Comparison of ENCODE assay signal across 21 cellular contexts in genomic region chr11:76808996-76809395, GRCh38. TPM values are rescaled to one million over a fixed set of nuclear protein-coding genes. Genes with fewer than 3 reads are reported as not detected.
DNase-seq lines count a peak whose midpoint lies in the region; ATAC-seq lines count a peak whose summit lies in the region.
"Had no signal": no experiment of that assay in that cellular context is flagged by ENCODE, and none has a peak within 500 bp of the region (broad histone marks: within the 10 kb centered on the region; RNA-seq: fewer than 3 reads in every experiment).

No MANE protein-coding gene starts in this region.

- H3K27me3 Mint-ChIP-seq in activated T-helper 2 cell treated with anti-CD3 and anti-CD28 coated beads, Interferon-gamma antibody, Interleukin-2, Interleukin-4, amounts not matched to agents 10 μg/mL and 5 μg/mL and 100 μg/mL, durations not matched to agents 14 hours and 24 hours and 36 hours (ENCODE audit: low read depth) = peaks cover 2% of the 10 kb centered on the region

- peaks cover 4% of the 10 kb centered on the region for H3K9me3 Mint-ChIP-seq in activated T-helper 2 cell treated with anti-CD3 and anti-CD28 coated beads, Interferon-gamma antibody, Interleukin-2, Interleukin-4, amounts not matched to agents 10 μg/mL and 5 μg/mL and 100 μg/mL, durations not matched to agents 14 hours and 24 hours and 36 hours

- H3K27ac Mint-ChIP-seq in activated T-helper 2 cell treated with anti-CD3 and anti-CD28 coated beads, Interferon-gamma antibody, Interleukin-2, Interleukin-4, amounts not matched to agents 10 μg/mL and 5 μg/mL and 100 μg/mL, durations not matched to agents 14 hours and 24 hours and 36 hours = no peak overlapping the region
- H3K27ac Mint-ChIP-seq: GM23338 had no signal

- intact Hi-C loops in activated T-helper 2 cell treated with anti-CD3 and anti-CD28 coated beads, Interferon-gamma antibody, Interleukin-2, Interleukin-4, amounts not matched to agents 10 μg/mL and 5 μg/mL and 100 μg/mL, durations not matched to agents 14 hours and 24 hours and 36 hours (cut with micrococcal nuclease) = loop anchor here (2.0 to 10.0 kb wide), 4 partner anchors 53 to 434 kb away; partner anchors contain the start of genes ACER3 and EMSY

- no peaks in the 10 kb centered on the region for H3K36me3 Mint-ChIP-seq in activated T-helper 2 cell treated with anti-CD3 and anti-CD28 coated beads, Interferon-gamma antibody, Interleukin-2, Interleukin-4, amounts not matched to agents 10 μg/mL and 5 μg/mL and 100 μg/mL, durations not matched to agents 14 hours and 24 hours and 36 hours (ENCODE audit: low read depth)
- H3K36me3 Mint-ChIP-seq: CD4-positive, CD25-positive, alpha-beta regulatory T cell had no signal

- ATAC-seq in GM19328 (IDR thresholded peaks at IDR 0.05; ENCODE audit: unreplicated experiment) = no peak
- ATAC-seq: GM23338, K562, PC-3 had no signal

- H3K4me1 Mint-ChIP-seq in activated T-helper 2 cell treated with anti-CD3 and anti-CD28 coated beads, Interferon-gamma antibody, Interleukin-2, Interleukin-4, amounts not matched to agents 10 μg/mL and 5 μg/mL and 100 μg/mL, durations not matched to agents 14 hours and 24 hours and 36 hours (ENCODE audit: low read depth) = peaks cover 24% of the 10 kb centered on the region

- peak; percentile 53 for DNase-seq in activated CD8-positive, alpha-beta memory T cell treated with anti-CD3 and anti-CD28 coated beads for 24 hours
- DNase-seq in activated CD8-positive, alpha-beta memory T cell treated with anti-CD3 and anti-CD28 coated beads, Interleukin-2, amount 50 U/mL, for 4 hours = no peak
- peak; percentile 6 for DNase-seq in activated T-helper 2 cell treated with anti-CD3 and anti-CD28 coated beads, Interferon-gamma antibody, Interleukin-2, Interleukin-4, amounts not matched to agents 10 μg/mL and 5 μg/mL and 100 μg/mL, durations not matched to agents 14 hours and 24 hours and 36 hours (ENCODE audit: low spot score)
- DNase-seq in mesenteric fat pad (ENCODE audit: low spot score) (peak; percentile 77), ureter (ENCODE audit: low spot score) (peak; percentile 37), SIG-M5 (lab: John Stamatoyannopoulos, UW) (no peak)
- DNase-seq: CD4-positive, CD25-positive, alpha-beta regulatory T cell; DMS153; H9; Kasumi-1; NCI-H1092 treated with DMSO at 0.1 percent for 48 hours; NCI-H1436; NCI-H187; NCI-H524; NCI-H82; NK-92 treated with Interleukin-12 subunit alpha and Interleukin-12 subunit beta, amount 100 ng/mL, for 24 hours; PC-3; SJCRH30 had no signal

- no peak overlapping the region for H3K4me3 Mint-ChIP-seq in activated T-helper 2 cell treated with anti-CD3 and anti-CD28 coated beads, Interferon-gamma antibody, Interleukin-2, Interleukin-4, amounts not matched to agents 10 μg/mL and 5 μg/mL and 100 μg/mL, durations not matched to agents 14 hours and 24 hours and 36 hours (ENCODE audit: low read depth)
- H3K4me3 Mint-ChIP-seq: CD4-positive, CD25-positive, alpha-beta regulatory T cell; GM23338; H9 had no signal

RNA-seq across cellular contexts. Expression of gene TSKU, which starts 25.8 kb away (rescaled TPM):
- total RNA-seq in activated T-helper 2 cell treated with anti-CD3 and anti-CD28 coated beads, Interferon-gamma antibody, Interleukin-2, Interleukin-4, amounts not matched to agents 10 μg/mL and 5 μg/mL and 100 μg/mL, durations not matched to agents 14 hours and 24 hours and 36 hours = 13.7 and 15.3 TPM in 2 replicates
- 185 TPM for total RNA-seq in mesenteric fat pad
- total RNA-seq in ureter = 79.5 TPM
- total RNA-seq: CD4-positive, CD25-positive, alpha-beta regulatory T cell had no signal

RNA-seq across cellular contexts. Expression of gene ACER3, which starts 51.7 kb away (rescaled TPM):
- 15.4 and 15.6 TPM in 2 replicates for total RNA-seq in activated T-helper 2 cell treated with anti-CD3 and anti-CD28 coated beads, Interferon-gamma antibody, Interleukin-2, Interleukin-4, amounts not matched to agents 10 μg/mL and 5 μg/mL and 100 μg/mL, durations not matched to agents 14 hours and 24 hours and 36 hours
- total RNA-seq in mesenteric fat pad (46.5 TPM), ureter (33.4 TPM)

Comparison
In these comparisons a context has a peak if more than half of its experiments do, and no peak if none do; other contexts are left out.
1. DNase-seq: peak in activated CD8-positive, alpha-beta memory T cell treated with anti-CD3 and anti-CD28 coated beads for 24 hours (single experiment), activated T-helper 2 cell treated with anti-CD3 and anti-CD28 coated beads, Interferon-gamma antibody, Interleukin-2, Interleukin-4, amounts not matched to agents 10 μg/mL and 5 μg/mL and 100 μg/mL, durations not matched to agents 14 hours and 24 hours and 36 hours (single experiment), mesenteric fat pad (single experiment) and ureter (single experiment); none in activated CD8-positive, alpha-beta memory T cell treated with anti-CD3 and anti-CD28 coated beads, Interleukin-2, amount 50 U/mL, for 4 hours (single experiment) and SIG-M5 (single experiment).